In the genomic region with DNA sequence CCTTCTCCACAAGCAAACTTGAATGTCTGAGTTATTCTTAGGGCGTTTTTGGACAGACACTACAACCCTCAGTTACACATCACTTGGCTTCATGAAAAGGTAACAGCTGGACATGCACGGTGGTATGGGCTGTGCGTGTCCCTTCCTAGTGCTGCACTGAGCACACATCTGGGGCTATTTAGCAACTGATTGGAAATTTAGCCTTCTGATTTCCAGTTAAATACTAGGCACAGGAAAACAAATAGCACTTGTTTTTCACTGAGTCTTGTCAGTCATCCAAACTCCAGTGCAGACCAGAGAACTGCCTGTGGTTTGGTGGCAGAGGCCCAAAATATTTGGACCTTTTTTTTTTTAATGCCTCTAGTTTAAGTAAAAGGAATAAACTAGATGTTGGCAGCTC, we compare ENCODE assay signal across 10 cellular contexts.
DNase-seq lines count a peak whose midpoint lies in the region; ATAC-seq and TF ChIP-seq lines count a peak whose summit lies in the region.
"Had no signal": no experiment of that assay in that cellular context is flagged by ENCODE, and none has a peak within 500 bp of the region (broad histone marks: within the 10 kb centered on the region; RNA-seq: fewer than 3 reads in every experiment).

No MANE protein-coding gene starts in this region.

- no peaks in the 10 kb centered on the region for H3K9me3 Mint-ChIP-seq in MCF 10A (ENCODE audit: unreplicated experiment)
- H3K9me3 Mint-ChIP-seq in natural killer cell = no peaks in the 10 kb centered on the region

- no peak for TF ChIP-seq CTCF in MCF 10A (IDR thresholded peaks at IDR 0.05; ENCODE audit: unreplicated experiment)
- no peak for TF ChIP-seq CTCF in mammary epithelial cell (conservative IDR thresholded peaks at IDR 0.05 in 1 of 2, IDR thresholded peaks at IDR 0.05 in 1 of 2; ENCODE audit: extremely low read depth in 1 of 2, insufficient read depth in 1 of 2, low read depth in 1 of 2, low read length in 2 of 2)
- TF ChIP-seq CTCF in natural killer cell (IDR thresholded peaks at IDR 0.05) = no peak
- TF ChIP-seq CTCF in vagina (IDR thresholded peaks at IDR 0.05) = no peak
- TF ChIP-seq CTCF in BE2C (IDR thresholded peaks at IDR 0.05; ENCODE audit: low read depth, low read length) = no peak

- H3K4me3 Mint-ChIP-seq in MCF 10A (ENCODE audit: unreplicated experiment) (no peak overlapping the region), natural killer cell (no peak overlapping the region)

- BruUV-seq in MCF 10A (replicated peaks; lab: Mats Ljungman, UMichigan) = no TSS peak
- no TSS peak for BruUV-seq in mammary epithelial cell (replicated peaks; lab: Mats Ljungman, UMichigan)

- H2AFZ ChIP-seq in mammary epithelial cell (ENCODE audit: low read depth, low read length) = no peak overlapping the region

- intact Hi-C loops in MCF 10A (cut with micrococcal nuclease) = no loop called here
- intact Hi-C loops in mammary epithelial cell (cut with micrococcal nuclease) = no loop called here
- intact Hi-C loops in natural killer cell (cut with micrococcal nuclease) = loop anchor here (5.0 kb wide), 1 partner anchor 39 kb away; no protein-coding TSS in a partner anchor
- intact Hi-C loops in vagina (cut with DNase I) = no loop called here

- H3K9me3 ChIP-seq in mammary epithelial cell (replicated peaks; ENCODE audit: insufficient read depth, low read length) = peaks cover 15% of the 10 kb centered on the region
- H3K9me3 ChIP-seq in vagina = no peaks in the 10 kb centered on the region
- no peaks in the 10 kb centered on the region for H3K9me3 ChIP-seq in BE2C

- no peaks in the 10 kb centered on the region for H3K79me2 ChIP-seq in mammary epithelial cell (ENCODE audit: insufficient read depth, low read length)

- TF ChIP-seq POLR2A in vagina (IDR thresholded peaks at IDR 0.05) = no peak

- dilution Hi-C loops in mammary epithelial cell (cut with HindIII; ENCODE audit: low sequenced_read_pairs) = no loop called here

- peaks cover 5% of the 10 kb centered on the region for H3K27me3 ChIP-seq in mammary epithelial cell (ENCODE audit: insufficient read depth, low read length)
- no peaks in the 10 kb centered on the region for H3K27me3 ChIP-seq in vagina
- H3K27me3 ChIP-seq in BE2C = no peaks in the 10 kb centered on the region

- H3K4me3 ChIP-seq in mammary epithelial cell (replicated peaks in 1 of 3; ENCODE audit: insufficient read depth in 1 of 3, low read depth in 2 of 3, low read length in 3 of 3) = no peak overlapping the region
- no peak overlapping the region for H3K4me3 ChIP-seq in vagina
- H3K4me3 ChIP-seq in BE2C (ENCODE audit: low read depth, low read length) = no peak overlapping the region
- H3K4me3 ChIP-seq: A549 had no signal

- no peak overlapping the region for H3K9ac ChIP-seq in mammary epithelial cell (ENCODE audit: insufficient read depth, low read length)

- WGBS in mammary epithelial cell (ENCODE audit: low coverage, missing lambda C conversion rate) = 0% methylated on average over 3 of the region's 3 CpGs

- peak overlapping the region; percentile 61 for H3K27ac Mint-ChIP-seq in MCF 10A (ENCODE audit: low read depth, unreplicated experiment)
- peak overlapping the region; percentile 86 to 87 for H3K27ac Mint-ChIP-seq in natural killer cell

- peaks cover 23% of the 10 kb centered on the region for H3K4me1 Mint-ChIP-seq in MCF 10A (ENCODE audit: insufficient read depth, unreplicated experiment)
- H3K4me1 Mint-ChIP-seq in natural killer cell = peaks cover 74 to 81% of the 10 kb centered on the region in 2 donors

- H3K36me3 Mint-ChIP-seq in MCF 10A (ENCODE audit: insufficient read depth, unreplicated experiment) = peaks cover 21% of the 10 kb centered on the region
- H3K36me3 Mint-ChIP-seq in natural killer cell = no peaks in the 10 kb centered on the region

- DNase-seq in MCF 10A (ENCODE audit: unreplicated experiment) (no peak), mammary epithelial cell (no peak), fibroblast of the conjunctiva (ENCODE audit: low read depth) (peak; percentile 94), natural killer cell (no peak), vagina (ENCODE audit: extremely low spot score in 2 of 2) (peak in 1 of 2 donors; percentile 87), NCI-H526 (lab: John Stamatoyannopoulos, UW) (no peak), glomerular visceral epithelial cell (ENCODE audit: extremely low spot score) (no peak), BE2C (no peak)
- DNase-seq: glutamatergic neuron had no signal

- no peak for ATAC-seq in natural killer cell
- ATAC-seq: A549 had no signal

- no peak overlapping the region for H3K4me2 ChIP-seq in mammary epithelial cell (ENCODE audit: insufficient read depth, low read depth, low read length)
- H3K4me2 ChIP-seq: A549 had no signal

- in situ Hi-C loops in mammary epithelial cell (cut with MboI; ENCODE audit: low sequenced_read_pairs in 2 of 2) = no loop called here

- H3K4me1 ChIP-seq in mammary epithelial cell (ENCODE audit: insufficient read depth, low read length) (no peaks in the 10 kb centered on the region), vagina (peaks cover 63% of the 10 kb centered on the region), BE2C (no peaks in the 10 kb centered on the region)
- H3K4me1 ChIP-seq: A549 had no signal

- no peaks in the 10 kb centered on the region for H3K36me3 ChIP-seq in mammary epithelial cell (ENCODE audit: insufficient read depth, low read length)
- H3K36me3 ChIP-seq in vagina = no peaks in the 10 kb centered on the region
- no peaks in the 10 kb centered on the region for H3K36me3 ChIP-seq in BE2C

- H3K27ac ChIP-seq in mammary epithelial cell (ENCODE audit: insufficient read depth, low read depth, low read length) (no peak overlapping the region), vagina (peak overlapping the region; percentile 85)
- H3K27ac ChIP-seq: A549 had no signal

- POLR2A ChIA-PET in MCF 10A (lab: Yijun Ruan, JAX) = interaction anchor here (0.6 to 3.8 kb wide), 7 partner anchors 10 to 138 kb away, joined by 3 to 18 read pairs (median 4); no protein-coding TSS in a partner anchor

- H3K27me3 Mint-ChIP-seq in MCF 10A (ENCODE audit: insufficient read depth, unreplicated experiment) (no peaks in the 10 kb centered on the region), natural killer cell (ENCODE audit: low read depth in 2 of 2) (no peaks in the 10 kb centered on the region)

- H4K20me1 ChIP-seq in mammary epithelial cell (ENCODE audit: insufficient read depth, low read length) = no peaks in the 10 kb centered on the region

- CTCF ChIA-PET in MCF 10A (lab: Yijun Ruan, JAX) (interaction anchor here (0.6 to 1.2 kb wide), 3 partner anchors 8 to 368 kb away, joined by 3 to 4 read pairs (median 4); no protein-coding TSS in a partner anchor), mammary epithelial cell (lab: Charles Lee; ENCODE audit: low non-redundant PET) (no interaction called here)
